In the genomic region with DNA sequence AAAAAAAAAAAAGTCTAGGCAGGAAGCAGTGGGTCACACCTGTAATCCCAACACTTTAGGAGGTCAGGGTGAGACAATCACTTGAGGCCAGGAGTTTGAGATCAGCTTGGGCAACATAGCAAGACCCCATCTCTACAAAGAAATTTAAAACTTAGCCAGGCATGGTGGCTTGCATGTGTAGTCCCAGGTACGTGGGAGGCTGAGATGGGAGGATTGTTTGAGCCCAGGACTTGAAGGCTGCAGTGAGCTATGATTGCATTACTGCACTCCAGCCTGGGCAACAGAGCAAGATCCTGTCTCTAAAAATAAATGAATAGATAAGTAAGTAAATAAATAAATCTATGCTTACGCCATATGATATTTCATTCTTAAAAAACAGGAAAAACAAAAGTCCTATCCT, we compare ENCODE assay signal across 18 cellular contexts.
DNase-seq lines count a peak whose midpoint lies in the region; ATAC-seq and TF ChIP-seq lines count a peak whose summit lies in the region.
"Had no signal": no experiment of that assay in that cellular context is flagged by ENCODE, and none has a peak within 500 bp of the region (broad histone marks: within the 10 kb centered on the region; RNA-seq: fewer than 3 reads in every experiment).

No MANE protein-coding gene starts in this region.

- H3K27ac Mint-ChIP-seq in WTC11 = no peak overlapping the region
- peak overlapping the region in 4 of 6 donors; percentile 2 to 72 (median 22) for H3K27ac Mint-ChIP-seq in naive B cell
- H3K27ac Mint-ChIP-seq: GM23338, HFFc6 had no signal

- H3K27me3 Mint-ChIP-seq in WTC11 (ENCODE audit: low read depth) (no peaks in the 10 kb centered on the region), naive B cell (no peaks in the 10 kb centered on the region)
- H3K27me3 Mint-ChIP-seq: B cell; CD4-positive, alpha-beta memory T cell had no signal

- POLR2A ChIA-PET in WTC11 (lab: Charles Lee) = no interaction called here

- no peak overlapping the region for H3K4me3 Mint-ChIP-seq in WTC11
- no peak overlapping the region for H3K4me3 Mint-ChIP-seq in naive B cell
- H3K4me3 Mint-ChIP-seq: B cell; CD4-positive, alpha-beta memory T cell; GM23338; H9; HFFc6 had no signal

- ATAC-seq in WTC11 = no peak
- ATAC-seq in naive B cell (ENCODE audit: low read depth in 2 of 2) = no peak
- no peak for ATAC-seq in HG03432 (IDR thresholded peaks at IDR 0.05; ENCODE audit: unreplicated experiment)
- ATAC-seq: GM23338, HCT116 had no signal

- H3K9ac ChIP-seq in BLaER1 treated with 17β-estradiol and CSF1 and Interleukin-3, amounts not matched to agents 10 nM and 100 nM = no peak overlapping the region

- CTCF ChIA-PET in WTC11 (lab: Charles Lee) = no interaction called here

- peaks cover 0 to 29% (median 0%) of the 10 kb centered on the region in 11 experiments; a peak in 2 of 22 replicates for H4K20me1 ChIP-seq in BLaER1 treated with 17β-estradiol and CSF1 and Interleukin-3, amounts not matched to agents 10 nM and 100 nM

- H3K9me3 Mint-ChIP-seq in WTC11 (peaks cover 21% of the 10 kb centered on the region), naive B cell (peaks cover 0 to 9% (median 0%) of the 10 kb centered on the region in 7 donors)
- H3K9me3 Mint-ChIP-seq: HFFc6 had no signal

- peak overlapping the region in 8 of 11 experiments; percentile 13 to 74 (median 56); a peak in 10 of 22 replicates for H3K4me2 ChIP-seq in BLaER1 treated with 17β-estradiol and CSF1 and Interleukin-3, amounts not matched to agents 10 nM and 100 nM
- H3K4me2 ChIP-seq: GM23338 had no signal

- peaks cover 26 to 45% (median 31%) of the 10 kb centered on the region in 11 experiments for H3K36me3 ChIP-seq in BLaER1 treated with 17β-estradiol and CSF1 and Interleukin-3, amounts not matched to agents 10 nM and 100 nM

- peaks cover 53% of the 10 kb centered on the region for H3K36me3 Mint-ChIP-seq in WTC11
- H3K36me3 Mint-ChIP-seq in naive B cell = peaks cover 9 to 16% of the 10 kb centered on the region in 2 donors

- no peak overlapping the region for H3K4me3 ChIP-seq in BLaER1 treated with 17β-estradiol and CSF1 and Interleukin-3, amounts not matched to agents 10 nM and 100 nM
- H3K4me3 ChIP-seq: GM23338 had no signal

- peaks cover 25 to 57% (median 52%) of the 10 kb centered on the region in 10 experiments for H3K4me1 ChIP-seq in BLaER1 treated with 17β-estradiol and CSF1 and Interleukin-3, amounts not matched to agents 10 nM and 100 nM

- no peaks in the 10 kb centered on the region for H3K27me3 ChIP-seq in BLaER1 treated with 17β-estradiol and CSF1 and Interleukin-3, amounts not matched to agents 10 nM and 100 nM

- H3K9me3 ChIP-seq in BLaER1 treated with 17β-estradiol and CSF1 and Interleukin-3, amounts not matched to agents 10 nM and 100 nM (replicated peaks in 1 of 11) = peaks cover 12 to 34% (median 25%) of the 10 kb centered on the region in 11 experiments

- no peak for TF ChIP-seq CTCF in WTC11 (IDR thresholded peaks at IDR 0.05)

- H3K4me1 Mint-ChIP-seq in WTC11 (no peaks in the 10 kb centered on the region), naive B cell (peaks cover 25 to 40% (median 33%) of the 10 kb centered on the region in 3 donors)
- H3K4me1 Mint-ChIP-seq: GM23338, H9 had no signal

- DNase-seq in WTC11 (ENCODE audit: low spot score) (no peak), naive B cell (no peak), cortex of kidney (lab: John Stamatoyannopoulos, UW) (no peak), AG08395 (ENCODE audit: low spot score) (no peak)
- DNase-seq: C1 segment of cervical spinal cord; Calu3; CD4-positive, alpha-beta memory T cell; COR-L47; DMS53; DMS79 treated with DMSO at 0.1 percent for 48 hours; GF-D8; H9; HFFc6 had no signal

- 0 out of 22 replicates have a peak overlapping the region, but pooled peaks of 2 of the 11 experiments have one; percentile 88 to 93 for H3K27ac ChIP-seq in BLaER1 treated with 17β-estradiol and CSF1 and Interleukin-3, amounts not matched to agents 10 nM and 100 nM

TF ChIP-seq in WTC11, 78 proteins besides CTCF, POLR2A, EP300 and RAD21:
- TF ChIP-seq NR1H2 (CRISPR knock-in tag; IDR thresholded peaks at IDR 0.05) (no peak), ATF1 (CRISPR knock-in tag; IDR thresholded peaks at IDR 0.05) (no peak), GABPB1 (CRISPR knock-in tag; IDR thresholded peaks at IDR 0.05) (no peak), FOXJ3 (CRISPR knock-in tag; IDR thresholded peaks at IDR 0.05; ENCODE audit: borderline replicate concordance) (no peak), ZNF121 (CRISPR knock-in tag; IDR thresholded peaks at IDR 0.05) (peak; percentile 44; the same call in 1 of the 2 replicates), ZNF396 (CRISPR knock-in tag; IDR thresholded peaks at IDR 0.05; ENCODE audit: borderline replicate concordance) (no peak), CBFB (CRISPR knock-in tag; IDR thresholded peaks at IDR 0.05; ENCODE audit: low read depth) (no peak)
- TF ChIP-seq, protein P1, sequence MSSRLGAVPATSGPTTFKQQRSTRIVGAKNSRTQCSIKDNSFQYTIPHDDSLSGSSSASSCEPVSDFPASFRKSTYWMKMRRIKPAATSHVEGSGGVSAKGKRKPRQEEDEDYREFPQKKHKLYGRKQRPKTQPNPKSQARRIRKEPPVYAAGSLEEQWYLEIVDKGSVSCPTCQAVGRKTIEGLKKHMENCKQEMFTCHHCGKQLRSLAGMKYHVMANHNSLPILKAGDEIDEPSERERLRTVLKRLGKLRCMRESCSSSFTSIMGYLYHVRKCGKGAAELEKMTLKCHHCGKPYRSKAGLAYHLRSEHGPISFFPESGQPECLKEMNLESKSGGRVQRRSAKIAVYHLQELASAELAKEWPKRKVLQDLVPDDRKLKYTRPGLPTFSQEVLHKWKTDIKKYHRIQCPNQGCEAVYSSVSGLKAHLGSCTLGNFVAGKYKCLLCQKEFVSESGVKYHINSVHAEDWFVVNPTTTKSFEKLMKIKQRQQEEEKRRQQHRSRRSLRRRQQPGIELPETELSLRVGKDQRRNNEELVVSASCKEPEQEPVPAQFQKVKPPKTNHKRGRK (CRISPR knock-in tag; IDR thresholded peaks at IDR 0.05; ENCODE audit: borderline replicate concordance) = no peak
- TF ChIP-seq, protein P2, sequence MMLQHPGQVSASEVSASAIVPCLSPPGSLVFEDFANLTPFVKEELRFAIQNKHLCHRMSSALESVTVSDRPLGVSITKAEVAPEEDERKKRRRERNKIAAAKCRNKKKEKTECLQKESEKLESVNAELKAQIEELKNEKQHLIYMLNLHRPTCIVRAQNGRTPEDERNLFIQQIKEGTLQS (CRISPR knock-in tag; conservative IDR thresholded peaks at IDR 0.05) = no peak
